In the genomic region with DNA sequence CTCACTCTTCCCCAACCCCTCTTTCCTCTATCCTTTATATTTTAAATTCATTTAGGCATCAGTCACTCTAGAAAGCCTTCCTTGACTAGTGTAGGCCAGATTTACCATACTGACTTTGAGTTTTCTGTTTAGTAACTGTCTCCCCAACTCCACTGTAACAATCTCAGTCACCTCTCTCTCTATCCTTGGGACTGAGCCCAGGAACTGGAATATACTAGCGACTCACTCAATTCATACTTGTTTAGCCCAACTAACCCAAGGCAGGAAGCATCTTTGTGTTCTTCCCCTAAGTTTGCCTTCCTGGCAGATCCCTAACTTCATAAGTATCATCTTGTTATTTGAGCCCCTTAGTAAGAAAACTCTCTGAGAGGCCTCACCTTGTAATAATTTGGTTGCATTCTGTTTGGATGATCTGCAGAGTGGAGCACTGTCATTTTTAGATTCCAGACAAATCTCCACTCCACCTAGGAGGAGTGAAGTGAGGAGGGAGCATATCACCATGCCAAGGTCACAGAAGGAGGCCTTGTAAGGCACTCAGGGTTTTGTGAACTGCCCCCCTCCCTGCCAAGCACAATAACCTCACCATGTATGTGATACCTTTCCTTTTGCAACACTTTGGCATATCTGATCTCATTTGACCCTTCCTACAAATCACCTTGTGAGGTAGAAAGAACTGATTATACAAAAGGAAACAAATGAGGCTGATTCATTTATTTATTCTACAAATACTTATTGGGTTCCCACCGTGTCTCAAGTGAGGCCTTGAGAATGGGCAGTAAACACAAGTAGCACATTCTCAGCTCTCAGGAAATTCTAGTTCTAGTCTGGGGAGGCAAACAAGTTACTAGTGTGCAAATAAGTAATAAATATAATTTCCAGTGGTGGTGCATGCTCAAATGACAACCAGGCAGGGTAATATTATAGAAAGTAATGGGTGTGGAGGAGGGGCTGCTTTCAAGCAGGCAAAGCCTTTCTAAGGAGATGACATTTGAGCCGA, we compare ENCODE assay signal across 17 cellular contexts. TPM values are rescaled to one million over a fixed set of nuclear protein-coding genes. Genes with fewer than 3 reads are reported as not detected.
"Had no signal": no experiment of that assay in that cellular context is flagged by ENCODE, and none has a peak within 500 bp of the region (broad histone marks: within the 10 kb centered on the region; RNA-seq: fewer than 3 reads in every experiment).

No MANE protein-coding gene starts in this region.

- H3K27ac ChIP-seq: transverse colon had no signal

- H3K4me3 ChIP-seq: transverse colon had no signal

- H3K27me3 ChIP-seq: transverse colon had no signal

- H3K36me3 Mint-ChIP-seq: activated naive CD8-positive, alpha-beta T cell; memory B cell; natural killer cell; stimulated activated effector memory CD8-positive, alpha-beta T cell treated with anti-CD3 and anti-CD28 coated beads, Interleukin-12 subunit alpha, Interleukin-12 subunit beta, amount 100 ng/mL, for 72 hours had no signal

- DNase-seq: activated CD4-positive, alpha-beta T cell treated with anti-CD3 and anti-CD28 coated beads, Interleukin-2, amount 50 U/mL, for 4 hours; activated effector memory CD4-positive, alpha-beta T cell treated with Interleukin-2 at 50 U/mL for 16 hours; activated T-cell treated with anti-CD3 and anti-CD28 coated beads, Interleukin-2, amount 50 U/mL, for 24 hours; cerebellar nuclear complex; effector memory CD8-positive, alpha-beta T cell; glutamatergic neuron; left colon; natural killer cell; nucleus accumbens; right cardiac atrium; small intestine; transverse colon had no signal

- H3K9me3 Mint-ChIP-seq: dendritic cell treated with granulocyte-macrophage colony-stimulating factor and Interleukin-4, amounts not matched to agents 40 ng/mL and 50 ng/mL, for 4 days; memory B cell; natural killer cell; T-helper 1 cell treated with Interleukin-12 subunit alpha and Interleukin-12 subunit beta and Interleukin-4 antibody, amounts not matched to agents 30 μg/mL and 1 μg/mL, for 36 hours had no signal

- H3K36me3 ChIP-seq: transverse colon had no signal

- ATAC-seq: effector memory CD8-positive, alpha-beta T cell; left colon; natural killer cell; right cardiac atrium; stimulated activated effector memory CD8-positive, alpha-beta T cell treated with anti-CD3 and anti-CD28 coated beads, Interleukin-12 subunit alpha, Interleukin-12 subunit beta, amount 100 ng/mL, for 72 hours had no signal

- H3K4me1 Mint-ChIP-seq: memory B cell; natural killer cell; stimulated activated effector memory CD8-positive, alpha-beta T cell treated with anti-CD3 and anti-CD28 coated beads, Interleukin-12 subunit alpha, Interleukin-12 subunit beta, amount 100 ng/mL, for 72 hours had no signal

- H3K27ac Mint-ChIP-seq: activated naive CD8-positive, alpha-beta T cell; activated T-cell treated with anti-CD3 and anti-CD28 coated beads, Interleukin-2, amount 50 U/mL, for 24 hours; dendritic cell treated with granulocyte-macrophage colony-stimulating factor and Interleukin-4, amounts not matched to agents 40 ng/mL and 50 ng/mL, for 4 days; effector memory CD8-positive, alpha-beta T cell; memory B cell; natural killer cell; stimulated activated effector memory CD8-positive, alpha-beta T cell treated with anti-CD3 and anti-CD28 coated beads, Interleukin-12 subunit alpha, Interleukin-12 subunit beta, amount 100 ng/mL, for 72 hours; T-helper 1 cell treated with Interleukin-12 subunit alpha and Interleukin-12 subunit beta and Interleukin-4 antibody, amounts not matched to agents 30 μg/mL and 1 μg/mL, for 36 hours had no signal

- H3K4me3 Mint-ChIP-seq: activated naive CD8-positive, alpha-beta T cell; activated T-cell treated with anti-CD3 and anti-CD28 coated beads, Interleukin-2, amount 50 U/mL, for 24 hours; dendritic cell treated with granulocyte-macrophage colony-stimulating factor and Interleukin-4, amounts not matched to agents 40 ng/mL and 50 ng/mL, for 4 days; effector memory CD8-positive, alpha-beta T cell; memory B cell; natural killer cell; stimulated activated effector memory CD8-positive, alpha-beta T cell treated with anti-CD3 and anti-CD28 coated beads, Interleukin-12 subunit alpha, Interleukin-12 subunit beta, amount 100 ng/mL, for 72 hours; T-helper 1 cell treated with Interleukin-12 subunit alpha and Interleukin-12 subunit beta and Interleukin-4 antibody, amounts not matched to agents 30 μg/mL and 1 μg/mL, for 36 hours had no signal

- H3K9me3 ChIP-seq: transverse colon had no signal

RNA-seq across cellular contexts. Expression of gene PLCE1, which starts 19.4 kb away (rescaled TPM):
- total RNA-seq: natural killer cell had no signal
